1 cellular context compared by ENCODE assay signal in the genomic region with DNA sequence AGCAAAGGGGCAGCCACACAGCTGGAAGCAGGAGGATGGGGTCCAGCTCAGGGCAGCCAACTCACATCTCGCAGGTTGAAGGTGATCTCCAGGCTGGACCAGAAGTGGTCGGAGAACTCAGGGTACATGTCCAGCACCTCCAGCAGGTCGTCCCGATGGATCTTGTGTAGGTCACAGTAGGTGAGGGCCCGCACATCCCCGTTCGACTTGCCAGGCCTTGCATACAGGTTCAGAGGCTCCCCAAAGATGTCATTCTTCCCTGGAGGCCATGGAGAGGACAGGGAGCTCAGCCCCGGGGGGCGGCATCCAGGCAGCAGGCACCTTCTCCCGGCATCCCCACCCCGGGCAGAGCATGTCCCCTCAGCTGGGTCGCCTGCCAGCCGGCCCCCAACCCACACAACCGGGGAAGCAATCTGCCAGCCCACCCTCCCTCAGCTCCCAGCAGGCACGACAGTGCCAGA.
TF ChIP-seq lines count a peak whose summit lies in the region.

No MANE protein-coding gene starts in this region.

TF ChIP-seq in H1, 55 proteins besides CTCF, POLR2A, EP300 and RAD21:
- TF ChIP-seq CTBP2 (IDR thresholded peaks at IDR 0.05; ENCODE audit: borderline replicate concordance, insufficient read depth, insufficient read length, low read length) = no peak
- no peak for TF ChIP-seq TAF1 (IDR thresholded peaks at IDR 0.05; ENCODE audit: low read depth, low read length)
- no peak for TF ChIP-seq SRF (IDR thresholded peaks at IDR 0.05; ENCODE audit: low read depth, low read length)
- TF ChIP-seq, protein P1, sequence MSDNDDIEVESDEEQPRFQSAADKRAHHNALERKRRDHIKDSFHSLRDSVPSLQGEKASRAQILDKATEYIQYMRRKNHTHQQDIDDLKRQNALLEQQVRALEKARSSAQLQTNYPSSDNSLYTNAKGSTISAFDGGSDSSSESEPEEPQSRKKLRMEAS (IDR thresholded peaks at IDR 0.05) = no peak
- no peak for TF ChIP-seq SUZ12 (IDR thresholded peaks at IDR 0.05; ENCODE audit: low read length)
- TF ChIP-seq MAFK (IDR thresholded peaks at IDR 0.05; ENCODE audit: low read depth, low read length) = no peak
- no peak for TF ChIP-seq EZH2 (IDR thresholded peaks at IDR 0.05; ENCODE audit: low read depth, low read length, severe bottlenecking)
- no peak for TF ChIP-seq YY1 (IDR thresholded peaks at IDR 0.05; ENCODE audit: low read depth, low read length)
- TF ChIP-seq CREB1 (IDR thresholded peaks at IDR 0.05) = no peak
- TF ChIP-seq CEBPB (IDR thresholded peaks at IDR 0.05; ENCODE audit: low read depth, low read length) = no peak
- no peak for TF ChIP-seq SIN3A (conservative IDR thresholded peaks at IDR 0.05 in 1 of 2, IDR thresholded peaks at IDR 0.05 in 1 of 2; ENCODE audit: low read depth in 1 of 2, low read length in 2 of 2)
- no peak for TF ChIP-seq RBBP5 (IDR thresholded peaks at IDR 0.05; ENCODE audit: borderline replicate concordance, low read depth, low read length)
